ENCODE assay signal across 11 cellular contexts in the genomic region with DNA sequence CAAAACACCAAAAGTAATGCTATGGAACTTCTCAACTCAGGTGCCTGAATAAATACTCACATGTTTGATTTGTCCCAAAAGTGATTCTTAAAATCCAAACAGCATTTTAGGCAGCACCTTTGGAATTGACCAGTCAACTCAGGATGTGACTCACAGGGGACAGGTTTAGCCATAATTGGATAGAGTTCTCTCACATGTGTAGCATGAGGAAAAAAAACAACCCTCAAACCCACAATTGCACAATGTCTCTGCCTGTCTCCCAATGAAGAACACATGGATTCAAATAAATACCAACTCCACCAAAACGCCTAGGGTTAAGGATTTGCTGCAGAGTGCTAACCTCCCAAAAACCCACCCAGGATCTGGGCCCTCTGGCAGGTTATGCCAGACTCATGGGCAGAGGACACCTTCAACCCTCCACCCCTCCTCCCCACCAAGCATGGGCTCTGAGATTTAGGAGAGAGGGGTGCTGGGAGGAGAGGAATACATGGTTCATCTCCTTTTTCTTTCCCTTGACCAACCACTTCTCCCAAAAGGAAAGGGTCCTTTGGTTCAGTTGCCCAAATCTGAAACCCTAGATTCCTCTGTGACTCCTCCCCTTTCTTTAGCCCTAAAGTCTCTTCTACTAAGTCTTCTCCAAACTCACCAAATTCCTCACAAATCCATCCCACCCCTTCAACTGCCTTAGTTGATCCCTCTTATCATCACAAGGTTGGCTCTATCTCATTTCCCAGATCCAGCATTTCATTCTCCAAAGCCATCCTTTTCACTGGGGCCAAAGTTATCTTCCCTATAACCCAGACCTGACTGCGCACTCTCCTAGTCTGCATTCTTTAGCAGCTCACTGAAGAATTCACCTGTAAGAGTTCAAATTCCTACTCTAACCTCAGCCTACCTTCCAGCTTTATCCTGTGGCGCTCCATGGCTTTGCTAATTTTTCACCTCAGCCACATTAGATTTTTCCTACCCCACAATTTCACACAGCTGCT. TPM values are rescaled to one million over a fixed set of nuclear protein-coding genes. Genes with fewer than 3 reads are reported as not detected.
DNase-seq lines count a peak whose midpoint lies in the region; ATAC-seq and TF ChIP-seq lines count a peak whose summit lies in the region.
"Had no signal": no experiment of that assay in that cellular context is flagged by ENCODE, and none has a peak within 500 bp of the region (broad histone marks: within the 10 kb centered on the region; RNA-seq: fewer than 3 reads in every experiment).

No MANE protein-coding gene starts in this region.

- H3K9me2 ChIP-seq in SK-N-SH, result no peaks in the 10 kb centered on the region

- TF ChIP-seq POLR2A in upper lobe of left lung (IDR thresholded peaks at IDR 0.05), result no peak

- WGBS in SK-N-SH (ENCODE audit: low lambda C conversion rate), result 83% methylated on average over 3 of the region's 3 CpGs
- 69 to 74% methylated on average over 3 of the region's 3 CpGs for WGBS in upper lobe of left lung, 2 donors

- no peak overlapping the region for H2AFZ ChIP-seq in SK-N-SH (ENCODE audit: low read depth)

- H3F3A ChIP-seq in SK-N-SH (replicated peaks; ENCODE audit: insufficient read depth), result peaks cover 5% of the 10 kb centered on the region

- TF ChIP-seq CTCF in SK-N-SH (IDR thresholded peaks at IDR 0.05) (no peak), upper lobe of left lung (IDR thresholded peaks at IDR 0.05) (no peak)

- H3K4me1 Mint-ChIP-seq in activated naive CD8-positive, alpha-beta T cell (ENCODE audit: low read depth), result peaks cover 84% of the 10 kb centered on the region
- H3K4me1 Mint-ChIP-seq in activated naive CD8-positive, alpha-beta T cell treated with anti-CD3 and anti-CD28 coated beads for 36 hours, result peaks cover 75% of the 10 kb centered on the region

- no peak for TF ChIP-seq RAD21 in SK-N-SH (IDR thresholded peaks at IDR 0.05; ENCODE audit: low read length)

- H3K79me2 ChIP-seq in SK-N-SH (ENCODE audit: insufficient read depth), result peaks cover 100% of the 10 kb centered on the region

- no peak overlapping the region for H3K27ac ChIP-seq in SK-N-SH (ENCODE audit: low read depth in 2 of 2, low read length in 1 of 2)
- H3K27ac ChIP-seq in upper lobe of left lung, result peak overlapping the region in 2 of 4 donors; percentile 4 to 35

- peaks cover 5% of the 10 kb centered on the region for H3K9me3 Mint-ChIP-seq in activated naive CD8-positive, alpha-beta T cell (ENCODE audit: low read depth)
- H3K9me3 Mint-ChIP-seq in activated naive CD8-positive, alpha-beta T cell treated with anti-CD3 and anti-CD28 coated beads for 36 hours, result peaks cover 6% of the 10 kb centered on the region

- H3K9ac ChIP-seq in SK-N-SH, result no peak overlapping the region

- ATAC-seq in upper lobe of left lung (ENCODE audit: low FRiP score in 2 of 2) (peak; percentile 37 to 66), HG02973 (IDR thresholded peaks at IDR 0.05; ENCODE audit: unreplicated experiment) (no peak)

- H3K4me1 ChIP-seq in SK-N-SH (ENCODE audit: control insufficient read depth in 1 of 2, insufficient read depth in 2 of 2, low read depth in 1 of 2, low read length in 1 of 2) (peaks cover 6 to 7% of the 10 kb centered on the region in 2 experiments; a peak in 3 of 4 replicates), upper lobe of left lung (peaks cover 32 to 58% (median 41%) of the 10 kb centered on the region in 4 donors)

- no peak for DNase-seq in activated naive CD8-positive, alpha-beta T cell treated with anti-CD3 and anti-CD28 coated beads for 36 hours
- no peak for DNase-seq in SK-N-SH
- peak; percentile 54 for DNase-seq in glomerular visceral epithelial cell (ENCODE audit: extremely low spot score)
- no peak for DNase-seq in upper lobe of left lung
- no peak for DNase-seq in activated CD4-positive, alpha-beta T cell treated with anti-CD3 and anti-CD28 coated beads, Interleukin-2, amount 50 U/mL, for 48 hours
- no peak for DNase-seq in iPS-NIHi11 (ENCODE audit: low spot score)
- DNase-seq: aorta, DMS79, nephron progenitor cell had no signal

- peaks cover 98% of the 10 kb centered on the region for H4K20me1 ChIP-seq in SK-N-SH (ENCODE audit: insufficient read depth)

- H3K4me3 ChIP-seq in SK-N-SH (ENCODE audit: low read depth in 2 of 2, low read length in 1 of 2), result no peak overlapping the region
- H3K4me3 ChIP-seq in upper lobe of left lung, result no peak overlapping the region

- H3K36me3 ChIP-seq in SK-N-SH (replicated peaks in 1 of 2; ENCODE audit: control insufficient read depth in 1 of 2, insufficient read depth in 2 of 2, low read length in 1 of 2) (peaks cover 0 to 2% of the 10 kb centered on the region in 2 experiments), upper lobe of left lung (no peaks in the 10 kb centered on the region)

- POLR2A ChIA-PET in SK-N-SH (lab: Yijun Ruan, JAX), result no interaction called here

- no peak overlapping the region for H3K4me3 Mint-ChIP-seq in activated naive CD8-positive, alpha-beta T cell
- no peak overlapping the region for H3K4me3 Mint-ChIP-seq in activated naive CD8-positive, alpha-beta T cell treated with anti-CD3 and anti-CD28 coated beads for 36 hours
- H3K4me3 Mint-ChIP-seq: nephron progenitor cell had no signal

- no peaks in the 10 kb centered on the region for H3K9me3 ChIP-seq in SK-N-SH
- no peaks in the 10 kb centered on the region for H3K9me3 ChIP-seq in upper lobe of left lung

- no peak for TF ChIP-seq EP300 in SK-N-SH (IDR thresholded peaks at IDR 0.05; ENCODE audit: borderline replicate concordance in 1 of 2, low read depth in 1 of 2, low read length in 1 of 2)
- TF ChIP-seq EP300 in upper lobe of left lung (IDR thresholded peaks at IDR 0.05), result no peak

- CTCF ChIA-PET in SK-N-SH (lab: Yijun Ruan, JAX), result interaction anchor here (1.2 to 5.4 kb wide), 2 partner anchors 30 to 231 kb away, joined by 3 to 25 read pairs; no protein-coding TSS in a partner anchor

- H3K27ac Mint-ChIP-seq in activated naive CD8-positive, alpha-beta T cell, result peak overlapping the region; percentile 59
- no peak overlapping the region for H3K27ac Mint-ChIP-seq in activated naive CD8-positive, alpha-beta T cell treated with anti-CD3 and anti-CD28 coated beads for 36 hours
- H3K27ac Mint-ChIP-seq: nephron progenitor cell had no signal

- H3K27me3 ChIP-seq in SK-N-SH (ENCODE audit: insufficient read depth), result no peaks in the 10 kb centered on the region
- no peaks in the 10 kb centered on the region for H3K27me3 ChIP-seq in upper lobe of left lung

- H3K27me3 Mint-ChIP-seq in activated naive CD8-positive, alpha-beta T cell, result no peaks in the 10 kb centered on the region
- no peaks in the 10 kb centered on the region for H3K27me3 Mint-ChIP-seq in activated naive CD8-positive, alpha-beta T cell treated with anti-CD3 and anti-CD28 coated beads for 36 hours

- peaks cover 11% of the 10 kb centered on the region for H3K36me3 Mint-ChIP-seq in activated naive CD8-positive, alpha-beta T cell
- peaks cover 31% of the 10 kb centered on the region for H3K36me3 Mint-ChIP-seq in activated naive CD8-positive, alpha-beta T cell treated with anti-CD3 and anti-CD28 coated beads for 36 hours

- H3K4me2 ChIP-seq in SK-N-SH, result 0 out of 2 replicates have a peak overlapping the region, but pooled peaks have one; percentile 5

TF ChIP-seq in SK-N-SH, 30 proteins besides CTCF, POLR2A, EP300 and RAD21:
- peak; percentile 37; the same call in 1 of the 2 replicates for TF ChIP-seq TCF12 (IDR thresholded peaks at IDR 0.05)
- TF ChIP-seq, protein P1, sequence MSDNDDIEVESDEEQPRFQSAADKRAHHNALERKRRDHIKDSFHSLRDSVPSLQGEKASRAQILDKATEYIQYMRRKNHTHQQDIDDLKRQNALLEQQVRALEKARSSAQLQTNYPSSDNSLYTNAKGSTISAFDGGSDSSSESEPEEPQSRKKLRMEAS (IDR thresholded peaks at IDR 0.05; ENCODE audit: low read depth), result 0 out of 2 replicates have a peak, but pooled peaks have one; percentile 56
- TF ChIP-seq, protein P2, sequence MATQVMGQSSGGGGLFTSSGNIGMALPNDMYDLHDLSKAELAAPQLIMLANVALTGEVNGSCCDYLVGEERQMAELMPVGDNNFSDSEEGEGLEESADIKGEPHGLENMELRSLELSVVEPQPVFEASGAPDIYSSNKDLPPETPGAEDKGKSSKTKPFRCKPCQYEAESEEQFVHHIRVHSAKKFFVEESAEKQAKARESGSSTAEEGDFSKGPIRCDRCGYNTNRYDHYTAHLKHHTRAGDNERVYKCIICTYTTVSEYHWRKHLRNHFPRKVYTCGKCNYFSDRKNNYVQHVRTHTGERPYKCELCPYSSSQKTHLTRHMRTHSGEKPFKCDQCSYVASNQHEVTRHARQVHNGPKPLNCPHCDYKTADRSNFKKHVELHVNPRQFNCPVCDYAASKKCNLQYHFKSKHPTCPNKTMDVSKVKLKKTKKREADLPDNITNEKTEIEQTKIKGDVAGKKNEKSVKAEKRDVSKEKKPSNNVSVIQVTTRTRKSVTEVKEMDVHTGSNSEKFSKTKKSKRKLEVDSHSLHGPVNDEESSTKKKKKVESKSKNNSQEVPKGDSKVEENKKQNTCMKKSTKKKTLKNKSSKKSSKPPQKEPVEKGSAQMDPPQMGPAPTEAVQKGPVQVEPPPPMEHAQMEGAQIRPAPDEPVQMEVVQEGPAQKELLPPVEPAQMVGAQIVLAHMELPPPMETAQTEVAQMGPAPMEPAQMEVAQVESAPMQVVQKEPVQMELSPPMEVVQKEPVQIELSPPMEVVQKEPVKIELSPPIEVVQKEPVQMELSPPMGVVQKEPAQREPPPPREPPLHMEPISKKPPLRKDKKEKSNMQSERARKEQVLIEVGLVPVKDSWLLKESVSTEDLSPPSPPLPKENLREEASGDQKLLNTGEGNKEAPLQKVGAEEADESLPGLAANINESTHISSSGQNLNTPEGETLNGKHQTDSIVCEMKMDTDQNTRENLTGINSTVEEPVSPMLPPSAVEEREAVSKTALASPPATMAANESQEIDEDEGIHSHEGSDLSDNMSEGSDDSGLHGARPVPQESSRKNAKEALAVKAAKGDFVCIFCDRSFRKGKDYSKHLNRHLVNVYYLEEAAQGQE (IDR thresholded peaks at IDR 0.05; ENCODE audit: low read depth, low read length), result no peak
- TF ChIP-seq FOSL2 (IDR thresholded peaks at IDR 0.05; ENCODE audit: borderline replicate concordance, low read depth), result peak; percentile 58; the same call in 1 of the 2 replicates
TF ChIP-seq in SK-N-SH: peak in this region for 3.

RNA-seq across cellular contexts. Expression of a gene that starts 7.7 kb away (rescaled TPM):
- total RNA-seq in activated naive CD8-positive, alpha-beta T cell treated with anti-CD3 and anti-CD28 coated beads for 36 hours, result 10 to 100 TPM; 18.7 to 21.0 TPM
- 25.9 and 36.2 TPM in 2 replicates for polyA plus RNA-seq in SK-N-SH (2012; rRNA removed)
- 32.7 and 34.4 TPM in 2 replicates for polyA plus RNA-seq in SK-N-SH (2012; cell fraction: cytosol; rRNA removed)
- 20.1 and 54.3 TPM in 2 replicates for polyA plus RNA-seq in SK-N-SH (2012; cell fraction: nucleus; rRNA removed)
- total RNA-seq in upper lobe of left lung, result 100 to 1,000 TPM in 1 of 6 donors, 10 to 100 TPM in 5; 14.9 to 105 (median 52.4) TPM
